Comparison of ENCODE assay signal across 16 cellular contexts in genomic region chr7:22983257-22983855, GRCh38. TPM values are rescaled to one million over a fixed set of nuclear protein-coding genes. Genes with fewer than 3 reads are reported as not detected.
DNase-seq lines count a peak whose midpoint lies in the region; ATAC-seq and TF ChIP-seq lines count a peak whose summit lies in the region.
"Had no signal": no experiment of that assay in that cellular context is flagged by ENCODE, and none has a peak within 500 bp of the region (broad histone marks: within the 10 kb centered on the region; RNA-seq: fewer than 3 reads in every experiment).

No MANE protein-coding gene starts in this region.

- H3K4me1 Mint-ChIP-seq in WTC11 = peaks cover 47% of the 10 kb centered on the region

- ATAC-seq in WTC11 (peak; percentile 60), GM19035 (IDR thresholded peaks at IDR 0.05; ENCODE audit: unreplicated experiment) (no peak)

- peak overlapping the region; percentile 92 for H3K27ac Mint-ChIP-seq in WTC11

- peak; percentile 47 for DNase-seq in EH (ENCODE audit: low read depth)
- peak; percentile 42 for DNase-seq in HCEC 1CT
- DNase-seq in WTC11 (ENCODE audit: low spot score) = no peak
- DNase-seq in fibroblast of peridontal ligament (ENCODE audit: extremely low read depth) = peak; percentile 51
- no peak for DNase-seq in cortex of kidney (lab: John Stamatoyannopoulos, UW)
- no peak for DNase-seq in T-helper 2 cell
- no peak for DNase-seq in mucosa of gallbladder (ENCODE audit: low spot score)
- DNase-seq: CD4-positive, CD25-positive, alpha-beta regulatory T cell; NCI-H1105; NCI-H146; NCI-H2029 treated with DMSO at 0.1 percent for 48 hours; NCI-H226; NCI-H510A treated with DMSO at 0.1 percent for 48 hours; NCI-H748 treated with DMSO at 0.1 percent for 48 hours; SHP77 treated with DMSO at 0.1 percent for 48 hours had no signal

- POLR2A ChIA-PET in WTC11 (lab: Charles Lee) = no interaction called here

- no peaks in the 10 kb centered on the region for H3K27me3 Mint-ChIP-seq in WTC11 (ENCODE audit: low read depth)
- H3K27me3 Mint-ChIP-seq: CD4-positive, CD25-positive, alpha-beta regulatory T cell had no signal

- CTCF ChIA-PET in WTC11 (lab: Charles Lee) = no interaction called here

- no peaks in the 10 kb centered on the region for H3K9me3 Mint-ChIP-seq in WTC11
- H3K9me3 Mint-ChIP-seq: CD4-positive, CD25-positive, alpha-beta regulatory T cell had no signal

- no peak for TF ChIP-seq CTCF in WTC11 (IDR thresholded peaks at IDR 0.05)

- peaks cover 8% of the 10 kb centered on the region for H3K36me3 Mint-ChIP-seq in WTC11

- H3K4me3 Mint-ChIP-seq in WTC11 = no peak overlapping the region
- H3K4me3 Mint-ChIP-seq: CD4-positive, CD25-positive, alpha-beta regulatory T cell had no signal

TF ChIP-seq in WTC11, 78 proteins besides CTCF, POLR2A, EP300 and RAD21:
- TF ChIP-seq FOXK1 (CRISPR knock-in tag; IDR thresholded peaks at IDR 0.05) (no peak), ZSCAN18 (CRISPR knock-in tag; IDR thresholded peaks at IDR 0.05) (no peak), USF1 (CRISPR knock-in tag; IDR thresholded peaks at IDR 0.05) (no peak), NFATC4 (CRISPR knock-in tag; IDR thresholded peaks at IDR 0.05) (no peak), FOXJ3 (CRISPR knock-in tag; IDR thresholded peaks at IDR 0.05; ENCODE audit: borderline replicate concordance) (no peak), ZMAT4 (CRISPR knock-in tag; IDR thresholded peaks at IDR 0.05) (no peak), ZNF425 (CRISPR knock-in tag; conservative IDR thresholded peaks at IDR 0.05) (no peak), ESRRA (CRISPR knock-in tag; IDR thresholded peaks at IDR 0.05; ENCODE audit: borderline replicate concordance) (no peak), ZNF232 (CRISPR knock-in tag; IDR thresholded peaks at IDR 0.05) (no peak), CBFB (CRISPR knock-in tag; IDR thresholded peaks at IDR 0.05; ENCODE audit: low read depth) (no peak), OVOL2 (CRISPR knock-in tag; IDR thresholded peaks at IDR 0.05; ENCODE audit: borderline replicate concordance) (no peak)

RNA-seq across cellular contexts. Expression of gene HYCC1, which starts 30.6 kb away (rescaled TPM):
- total RNA-seq in WTC11 (2021) (114 to 125 TPM (median 116 TPM) in 3 replicates), mucosa of gallbladder (20.5 TPM)

Comparison
In these comparisons a context has a peak if more than half of its experiments do, and no peak if none do; other contexts are left out.
1. DNase-seq: peak in EH (single experiment), HCEC 1CT (single experiment) and fibroblast of peridontal ligament (single experiment); none in WTC11 (single experiment), cortex of kidney (single experiment), T-helper 2 cell (0 of 5) and mucosa of gallbladder (single experiment).